ENCODE assay signal across 15 cellular contexts in genomic region chr15:100802421-100803157, GRCh38.
"Had no signal": no experiment of that assay in that cellular context is flagged by ENCODE, and none has a peak within 500 bp of the region (broad histone marks: within the 10 kb centered on the region; RNA-seq: fewer than 3 reads in every experiment).

No MANE protein-coding gene starts in this region.

- H3K4me1 Mint-ChIP-seq: activated naive CD4-positive, alpha-beta T cell treated with anti-CD3 and anti-CD28 coated beads, Interleukin-2, amount 10 ng/mL, durations not matched to agents 7 days and 5 days; activated naive CD8-positive, alpha-beta T cell treated with anti-CD3 and anti-CD28 coated beads, Interleukin-2, amount 50 U/mL, for 24 hours had no signal

- H3K27ac Mint-ChIP-seq: activated naive CD4-positive, alpha-beta T cell treated with anti-CD3 and anti-CD28 coated beads, Interleukin-2, amount 10 ng/mL, durations not matched to agents 7 days and 5 days; activated naive CD8-positive, alpha-beta T cell treated with anti-CD3 and anti-CD28 coated beads, Interleukin-2, amount 50 U/mL, for 24 hours; activated T-helper 2 cell treated with anti-CD3 and anti-CD28 coated beads, Interferon-gamma antibody, Interleukin-2, Interleukin-4, amounts not matched to agents 10 μg/mL and 5 μg/mL and 100 μg/mL, durations not matched to agents 14 hours and 24 hours and 36 hours had no signal

- H3K36me3 ChIP-seq: brain microvascular endothelial cell, ovary, tibial artery had no signal

- H3K27ac ChIP-seq: brain microvascular endothelial cell, ovary, psoas muscle, tibial artery, VCaP had no signal

- H3K36me3 Mint-ChIP-seq: activated naive CD4-positive, alpha-beta T cell treated with anti-CD3 and anti-CD28 coated beads, Interleukin-2, amount 10 ng/mL, durations not matched to agents 7 days and 5 days had no signal

- DNase-seq: activated CD4-positive, alpha-beta T cell treated with anti-CD3 and anti-CD28 coated beads for 1 hour; activated naive CD4-positive, alpha-beta T cell treated with anti-CD3 and anti-CD28 coated beads, Interleukin-2, amount 10 ng/mL, durations not matched to agents 7 days and 5 days; activated naive CD8-positive, alpha-beta T cell treated with anti-CD3 and anti-CD28 coated beads, Interleukin-2, amount 50 U/mL, for 24 hours; anterior cingulate cortex; brain microvascular endothelial cell; central memory CD4-positive, alpha-beta T cell; ovary; psoas muscle; right cardiac atrium; stimulated activated CD4-positive, alpha-beta T cell treated with anti-CD3 and anti-CD28 coated beads, Interleukin-2, amount 100 ng/mL, for 24 hours; stimulated activated naive CD4-positive, alpha-beta T cell treated with Interleukin-2 at 50 U/mL for 16 hours; T-helper 2 cell; tibial artery had no signal

- H3K27me3 ChIP-seq: brain microvascular endothelial cell, ovary, tibial artery had no signal

- H3K9me3 ChIP-seq: ovary, psoas muscle had no signal

- H3K4me3 ChIP-seq: ovary, psoas muscle, tibial artery had no signal

- H3K4me1 ChIP-seq: psoas muscle, tibial artery had no signal

- ATAC-seq: activated naive CD8-positive, alpha-beta T cell treated with anti-CD3 and anti-CD28 coated beads, Interleukin-2, amount 50 U/mL, for 24 hours; psoas muscle; right cardiac atrium had no signal

- H3K27me3 Mint-ChIP-seq: activated naive CD8-positive, alpha-beta T cell treated with anti-CD3 and anti-CD28 coated beads, Interleukin-2, amount 50 U/mL, for 24 hours had no signal

- H3K4me3 Mint-ChIP-seq: activated naive CD4-positive, alpha-beta T cell treated with anti-CD3 and anti-CD28 coated beads, Interleukin-2, amount 10 ng/mL, durations not matched to agents 7 days and 5 days; activated naive CD8-positive, alpha-beta T cell treated with anti-CD3 and anti-CD28 coated beads, Interleukin-2, amount 50 U/mL, for 24 hours had no signal

- H3K9me3 Mint-ChIP-seq: activated naive CD4-positive, alpha-beta T cell treated with anti-CD3 and anti-CD28 coated beads, Interleukin-2, amount 10 ng/mL, durations not matched to agents 7 days and 5 days had no signal
